ENCODE assay signal across 19 cellular contexts in genomic region chr15:59282515-59283337, GRCh38.
DNase-seq lines count a peak whose midpoint lies in the region; ATAC-seq and TF ChIP-seq lines count a peak whose summit lies in the region.
"Had no signal": no experiment of that assay in that cellular context is flagged by ENCODE, and none has a peak within 500 bp of the region (broad histone marks: within the 10 kb centered on the region; RNA-seq: fewer than 3 reads in every experiment).

No MANE protein-coding gene starts in this region.

- POLR2A ChIA-PET in Caco-2 (lab: Charles Lee): interaction anchor here (1.2 kb wide), 1 partner anchor 90 kb away, joined by 3 read pairs; the partner anchor contains the start of gene MYO1E
- POLR2A ChIA-PET in PC-3 (lab: Charles Lee; ENCODE audit: unreplicated experiment): no interaction called here

- H3K9ac ChIP-seq in PC-3 (ENCODE audit: low read length) (peak overlapping the region; percentile 71), duodenal mucosa (ENCODE audit: low read depth in 1 of 2, low read length in 2 of 2) (peak overlapping the region in 1 of 2 donors; percentile 4), neural progenitor cell (no peak overlapping the region)

- H2AFZ ChIP-seq in PC-3 (ENCODE audit: low read length) (no peak overlapping the region), neural progenitor cell (replicated peaks) (no peak overlapping the region)

- H3K4me3 ChIP-seq in Caco-2 (ENCODE audit: low read depth, low read length) (no peak overlapping the region), PC-3 (ENCODE audit: low read length) (peak overlapping the region; percentile 43; the same call in 1 of the 2 replicates), duodenal mucosa (ENCODE audit: low read depth in 1 of 2, low read length in 2 of 2) (no peak overlapping the region), neural progenitor cell (no peak overlapping the region)
- H3K4me3 ChIP-seq: suprapubic skin had no signal

- H3K27ac Mint-ChIP-seq in Caco-2 (ENCODE audit: unreplicated experiment) (peak overlapping the region; percentile 88), neural progenitor cell (no peak overlapping the region)

- no peaks in the 10 kb centered on the region for H3K36me3 ChIP-seq in Caco-2 (ENCODE audit: control insufficient read depth, insufficient read depth, low read length)
- H3K36me3 ChIP-seq in PC-3 (ENCODE audit: low read depth, low read length): no peaks in the 10 kb centered on the region; the same call in 1 of the 2 replicates
- H3K36me3 ChIP-seq in duodenal mucosa (ENCODE audit: control insufficient read depth in 1 of 2, insufficient read depth in 2 of 2, low read length in 2 of 2): no peaks in the 10 kb centered on the region
- no peaks in the 10 kb centered on the region for H3K36me3 ChIP-seq in neural progenitor cell
- H3K36me3 ChIP-seq: suprapubic skin, WERI-Rb-1 had no signal

- CTCF ChIA-PET in Caco-2 (lab: Charles Lee) (no interaction called here), PC-3 (lab: Charles Lee) (no interaction called here)

- H3K4me2 ChIP-seq in PC-3 (ENCODE audit: low read length) (peak overlapping the region; percentile 77), neural progenitor cell (no peak overlapping the region)

- intact Hi-C loops in Caco-2 (cut with micrococcal nuclease; ENCODE audit: unreplicated experiment): no loop called here
- intact Hi-C loops in PC-3 (cut with micrococcal nuclease): no loop called here

- H3K4me3 Mint-ChIP-seq in Caco-2 (ENCODE audit: unreplicated experiment) (peak overlapping the region; percentile 50), neural progenitor cell (no peak overlapping the region)

- no peak for ATAC-seq in PC-3
- no peak for ATAC-seq in HG02938 (IDR thresholded peaks at IDR 0.05; ENCODE audit: unreplicated experiment)
- no peak for ATAC-seq in GM19328 (IDR thresholded peaks at IDR 0.05; ENCODE audit: unreplicated experiment)
- ATAC-seq in HG03442 (IDR thresholded peaks at IDR 0.05; ENCODE audit: unreplicated experiment): no peak
- ATAC-seq: sciatic nerve had no signal

- H3K9me3 ChIP-seq in Caco-2: peaks cover 3% of the 10 kb centered on the region; the same call in 1 of the 2 replicates
- H3K9me3 ChIP-seq in PC-3 (ENCODE audit: low read length): no peaks in the 10 kb centered on the region
- H3K9me3 ChIP-seq in duodenal mucosa (ENCODE audit: control insufficient read depth in 1 of 2, low read length in 2 of 2): no peaks in the 10 kb centered on the region
- H3K9me3 ChIP-seq in neural progenitor cell (ENCODE audit: low read depth): no peaks in the 10 kb centered on the region
- H3K9me3 ChIP-seq: suprapubic skin had no signal

- TF ChIP-seq CTCF in Caco-2 (IDR thresholded peaks at IDR 0.05; ENCODE audit: insufficient read depth in 1 of 2, low read depth in 1 of 2, low read length in 1 of 2, severe bottlenecking in 1 of 2, unreplicated experiment in 1 of 2) (no peak), PC-3 (conservative IDR thresholded peaks at IDR 0.05; ENCODE audit: low read depth, low read length) (no peak), neural progenitor cell (IDR thresholded peaks at IDR 0.05) (no peak)

- H3K36me3 Mint-ChIP-seq in Caco-2 (ENCODE audit: insufficient read depth, unreplicated experiment) (peaks cover 27% of the 10 kb centered on the region), neural progenitor cell (no peaks in the 10 kb centered on the region)

- H3K27me3 Mint-ChIP-seq in Caco-2 (ENCODE audit: insufficient read depth, unreplicated experiment): no peaks in the 10 kb centered on the region
- peaks cover 5% of the 10 kb centered on the region for H3K27me3 Mint-ChIP-seq in neural progenitor cell (ENCODE audit: insufficient read depth, low read depth)

- H3K27me3 ChIP-seq in Caco-2 (replicated peaks; ENCODE audit: control insufficient read depth, insufficient read depth, low read length): no peaks in the 10 kb centered on the region
- H3K27me3 ChIP-seq in PC-3 (ENCODE audit: low read length): no peaks in the 10 kb centered on the region
- no peaks in the 10 kb centered on the region for H3K27me3 ChIP-seq in duodenal mucosa (ENCODE audit: control insufficient read depth in 1 of 2, insufficient read depth in 2 of 2, low read length in 2 of 2)
- no peaks in the 10 kb centered on the region for H3K27me3 ChIP-seq in neural progenitor cell
- H3K27me3 ChIP-seq: suprapubic skin had no signal

- H3K4me1 ChIP-seq in Caco-2: peaks cover 22% of the 10 kb centered on the region
- H3K4me1 ChIP-seq in PC-3 (ENCODE audit: insufficient read depth, low read length): peaks cover 65% of the 10 kb centered on the region
- H3K4me1 ChIP-seq in duodenal mucosa (ENCODE audit: control insufficient read depth in 1 of 2, insufficient read depth in 2 of 2, low read length in 2 of 2): peaks cover 31 to 40% of the 10 kb centered on the region in 2 donors
- H3K4me1 ChIP-seq in neural progenitor cell: no peaks in the 10 kb centered on the region

- no peaks in the 10 kb centered on the region for H3K9me2 ChIP-seq in PC-3 (replicated peaks; ENCODE audit: low read length)

- H3K27ac ChIP-seq in PC-3 (ENCODE audit: low read length) (peak overlapping the region; percentile 97), duodenal mucosa (ENCODE audit: low read depth, low read length) (peak overlapping the region; percentile 1), neural progenitor cell (no peak overlapping the region)
- H3K27ac ChIP-seq: suprapubic skin, WERI-Rb-1 had no signal

- no peaks in the 10 kb centered on the region for H4K20me1 ChIP-seq in PC-3 (ENCODE audit: low read length)
- H4K20me1 ChIP-seq in neural progenitor cell (ENCODE audit: low read depth): no peaks in the 10 kb centered on the region

- DNase-seq in Caco-2 (no peak), PC-3 (no peak), neural progenitor cell (ENCODE audit: low spot score) (peak; percentile 18), Kasumi-1 (lab: John Stamatoyannopoulos, UW) (no peak)
- DNase-seq: activated effector memory CD4-positive, alpha-beta T cell treated with anti-CD3 and anti-CD28 coated beads, Interleukin-2, amount 50 U/mL, for 16 hours; DMS153; IMR-90; midbrain; NCI-H2107; NCI-H748 treated with DMSO at 0.1 percent for 48 hours; occipital lobe; stimulated activated CD4-positive, alpha-beta T cell treated with anti-CD3 and anti-CD28 coated beads, Interleukin-1b, Interleukin-23, amount 100 ng/mL, for 48 hours; WERI-Rb-1 had no signal

- H3F3A ChIP-seq in PC-3 (ENCODE audit: low read length, unreplicated experiment) (peaks cover 7% of the 10 kb centered on the region), neural progenitor cell (ENCODE audit: low read depth) (no peaks in the 10 kb centered on the region)

- H3K4me1 Mint-ChIP-seq in Caco-2 (ENCODE audit: low read depth, unreplicated experiment): peaks cover 23% of the 10 kb centered on the region
- H3K4me1 Mint-ChIP-seq in neural progenitor cell: peaks cover 9% of the 10 kb centered on the region

- BruUV-seq in Caco-2 (replicated peaks; lab: Mats Ljungman, UMichigan) (no TSS peak), PC-3 (replicated peaks; lab: Mats Ljungman, UMichigan) (no TSS peak)

- H3K9me3 Mint-ChIP-seq in Caco-2 (ENCODE audit: unreplicated experiment) (no peaks in the 10 kb centered on the region), neural progenitor cell (no peaks in the 10 kb centered on the region)

- H3K79me2 ChIP-seq in PC-3 (ENCODE audit: low read length): peaks cover 82% of the 10 kb centered on the region
- H3K79me2 ChIP-seq in neural progenitor cell (ENCODE audit: low read depth): no peaks in the 10 kb centered on the region
